In genomic region chr21:17813353-17813752, GRCh38 we compare ENCODE assay signal across 34 cellular contexts. TPM values are rescaled to one million over a fixed set of nuclear protein-coding genes. Genes with fewer than 3 reads are reported as not detected.
DNase-seq lines count a peak whose midpoint lies in the region; ATAC-seq and TF ChIP-seq lines count a peak whose summit lies in the region.
"Had no signal": no experiment of that assay in that cellular context is flagged by ENCODE, and none has a peak within 500 bp of the region (broad histone marks: within the 10 kb centered on the region; RNA-seq: fewer than 3 reads in every experiment).

No MANE protein-coding gene starts in this region.

- WGBS in SK-N-SH (ENCODE audit: low lambda C conversion rate) = 98% methylated on average over 2 of the region's 2 CpGs

- ATAC-seq in activated CD8-positive, alpha-beta T cell treated with anti-CD3 and anti-CD28 coated beads for 36 hours = no peak
- ATAC-seq: HCT116, heart left ventricle, left ventricle myocardium superior, Panc1, right lobe of liver had no signal

- H3K4me1 Mint-ChIP-seq in activated naive CD4-positive, alpha-beta T cell treated with anti-CD3 and anti-CD28 coated beads, Interleukin-2, amount 50 U/mL, for 24 hours = peaks cover 73% of the 10 kb centered on the region
- H3K4me1 Mint-ChIP-seq in activated naive CD4-positive, alpha-beta T cell treated with anti-CD3 and anti-CD28 coated beads, Interleukin-2, amount 10 ng/mL, durations not matched to agents 7 days and 5 days = peaks cover 53% of the 10 kb centered on the region
- peaks cover 49% of the 10 kb centered on the region for H3K4me1 Mint-ChIP-seq in activated CD8-positive, alpha-beta T cell treated with anti-CD3 and anti-CD28 coated beads for 36 hours (ENCODE audit: low read depth)

- H3K36me3 Mint-ChIP-seq in activated naive CD4-positive, alpha-beta T cell treated with anti-CD3 and anti-CD28 coated beads, Interleukin-2, amount 50 U/mL, for 24 hours = peaks cover 53% of the 10 kb centered on the region
- peaks cover 80% of the 10 kb centered on the region for H3K36me3 Mint-ChIP-seq in activated naive CD4-positive, alpha-beta T cell treated with anti-CD3 and anti-CD28 coated beads, Interleukin-2, amount 10 ng/mL, durations not matched to agents 7 days and 5 days
- peaks cover 79% of the 10 kb centered on the region for H3K36me3 Mint-ChIP-seq in activated CD8-positive, alpha-beta T cell treated with anti-CD3 and anti-CD28 coated beads for 36 hours (ENCODE audit: low read depth)

- TF ChIP-seq EP300 in SK-N-SH (IDR thresholded peaks at IDR 0.05; ENCODE audit: borderline replicate concordance in 1 of 2, low read depth in 1 of 2, low read length in 1 of 2) = no peak

- no peaks in the 10 kb centered on the region for H3K27me3 Mint-ChIP-seq in activated naive CD4-positive, alpha-beta T cell treated with anti-CD3 and anti-CD28 coated beads, Interleukin-2, amount 50 U/mL, for 24 hours
- no peaks in the 10 kb centered on the region for H3K27me3 Mint-ChIP-seq in activated naive CD4-positive, alpha-beta T cell treated with anti-CD3 and anti-CD28 coated beads, Interleukin-2, amount 10 ng/mL, durations not matched to agents 7 days and 5 days
- no peaks in the 10 kb centered on the region for H3K27me3 Mint-ChIP-seq in activated CD8-positive, alpha-beta T cell treated with anti-CD3 and anti-CD28 coated beads for 36 hours
- H3K27me3 Mint-ChIP-seq: B cell, progenitor cell of endocrine pancreas had no signal

- H3K4me1 ChIP-seq in BE2C (peaks cover 7% of the 10 kb centered on the region), SK-N-SH (ENCODE audit: control insufficient read depth in 1 of 2, insufficient read depth in 2 of 2, low read depth in 1 of 2, low read length in 1 of 2) (peaks cover 5 to 7% of the 10 kb centered on the region in 2 experiments; a peak in 2 of 4 replicates)

- CTCF ChIA-PET in activated naive CD4-positive, alpha-beta T cell treated with anti-CD3 and anti-CD28 coated beads, Interleukin-2, amount 10 ng/mL, durations not matched to agents 7 days and 5 days (lab: Charles Lee) = interaction anchor here (0.6 to 1.3 kb wide), 3 partner anchors 30 to 124 kb away, joined by 3 read pairs; no protein-coding TSS in a partner anchor
- CTCF ChIA-PET in activated CD8-positive, alpha-beta T cell treated with anti-CD3 and anti-CD28 coated beads for 36 hours (lab: Charles Lee) = interaction anchor here (1.0 to 1.2 kb wide), 3 partner anchors 10 to 33 kb away, joined by 3 to 4 read pairs (median 3); no protein-coding TSS in a partner anchor
- CTCF ChIA-PET in SK-N-SH (lab: Yijun Ruan, JAX) = no interaction called here

- no peaks in the 10 kb centered on the region for H3F3A ChIP-seq in SK-N-SH (replicated peaks; ENCODE audit: insufficient read depth)

- no peaks in the 10 kb centered on the region for H3K9me2 ChIP-seq in SK-N-SH

- H3K9me3 ChIP-seq in BE2C (peaks cover 5% of the 10 kb centered on the region), SK-N-SH (no peaks in the 10 kb centered on the region), WERI-Rb-1 (ENCODE audit: severe bottlenecking) (peaks cover 3% of the 10 kb centered on the region)
- H3K9me3 ChIP-seq: right lobe of liver, vagina had no signal

- peak overlapping the region; percentile 73 for H3K27ac Mint-ChIP-seq in activated naive CD4-positive, alpha-beta T cell treated with anti-CD3 and anti-CD28 coated beads, Interleukin-2, amount 50 U/mL, for 24 hours
- H3K27ac Mint-ChIP-seq in activated naive CD4-positive, alpha-beta T cell treated with anti-CD3 and anti-CD28 coated beads, Interleukin-2, amount 10 ng/mL, durations not matched to agents 7 days and 5 days = no peak overlapping the region
- H3K27ac Mint-ChIP-seq in activated CD8-positive, alpha-beta T cell treated with anti-CD3 and anti-CD28 coated beads for 36 hours = peak overlapping the region; percentile 62
- H3K27ac Mint-ChIP-seq: B cell, brain, progenitor cell of endocrine pancreas had no signal

- TF ChIP-seq RAD21 in SK-N-SH (IDR thresholded peaks at IDR 0.05; ENCODE audit: low read length) = no peak

- peak overlapping the region; percentile 53 for H3K4me3 Mint-ChIP-seq in activated naive CD4-positive, alpha-beta T cell treated with anti-CD3 and anti-CD28 coated beads, Interleukin-2, amount 50 U/mL, for 24 hours
- H3K4me3 Mint-ChIP-seq in activated naive CD4-positive, alpha-beta T cell treated with anti-CD3 and anti-CD28 coated beads, Interleukin-2, amount 10 ng/mL, durations not matched to agents 7 days and 5 days = no peak overlapping the region
- H3K4me3 Mint-ChIP-seq in activated CD8-positive, alpha-beta T cell treated with anti-CD3 and anti-CD28 coated beads for 36 hours = no peak overlapping the region
- H3K4me3 Mint-ChIP-seq: B cell had no signal

- no peak overlapping the region for H3K4me3 ChIP-seq in choroid plexus epithelial cell (ENCODE audit: low read depth, low read length)
- no peak overlapping the region for H3K4me3 ChIP-seq in BE2C (ENCODE audit: low read depth, low read length)
- H3K4me3 ChIP-seq in SK-N-SH (ENCODE audit: low read depth in 2 of 2, low read length in 1 of 2) = no peak overlapping the region
- H3K4me3 ChIP-seq in WERI-Rb-1 (ENCODE audit: low read depth, low read length) = no peak overlapping the region
- H3K4me3 ChIP-seq: heart left ventricle, right lobe of liver, spleen, stomach, tibial artery, vagina had no signal

- H4K20me1 ChIP-seq in SK-N-SH (ENCODE audit: insufficient read depth) = no peaks in the 10 kb centered on the region

- no peak for DNase-seq in activated naive CD4-positive, alpha-beta T cell treated with anti-CD3 and anti-CD28 coated beads, Interleukin-2, amount 10 ng/mL, durations not matched to agents 7 days and 5 days
- no peak for DNase-seq in activated CD8-positive, alpha-beta T cell treated with anti-CD3 and anti-CD28 coated beads for 36 hours
- DNase-seq in choroid plexus epithelial cell (ENCODE audit: low read depth) (peak; percentile 49), BE2C (no peak), SK-N-SH (no peak), superior temporal gyrus (ENCODE audit: extremely low spot score) (no peak), WERI-Rb-1 (no peak)
- DNase-seq: activated CD4-positive, alpha-beta T cell treated with anti-CD3 and anti-CD28 coated beads for 48 hours; activated effector memory CD4-positive, alpha-beta T cell treated with Interleukin-2 at 50 U/mL for 16 hours; adrenal gland; DMS79; dorsolateral prefrontal cortex; foreskin melanocyte; heart left ventricle; kidney; left ventricle myocardium superior; mesendoderm; NCI-H1436; NCI-H2081; NCI-H2227 treated with DMSO at 0.1 percent for 48 hours; right lobe of liver; SHP77; spleen; stimulated activated CD4-positive, alpha-beta T cell treated with anti-CD3 and anti-CD28 coated beads, Interleukin-2, amount 100 ng/mL, for 24 hours; stimulated activated CD8-positive, alpha-beta memory T cell treated with anti-CD3 and anti-CD28 coated beads, Interleukin-4, amount 100 ng/mL, for 48 hours; stomach; tibial artery had no signal

- no peak overlapping the region for H3K9ac ChIP-seq in SK-N-SH

- H3K4me2 ChIP-seq in SK-N-SH = no peak overlapping the region

- H3K27ac ChIP-seq in SK-N-SH (ENCODE audit: low read depth in 2 of 2, low read length in 1 of 2) (no peak overlapping the region), WERI-Rb-1 (no peak overlapping the region)
- H3K27ac ChIP-seq: heart left ventricle, right lobe of liver, spleen, stomach, tibial artery, vagina had no signal

- H3K9me3 Mint-ChIP-seq in activated naive CD4-positive, alpha-beta T cell treated with anti-CD3 and anti-CD28 coated beads, Interleukin-2, amount 50 U/mL, for 24 hours = no peaks in the 10 kb centered on the region
- peaks cover 15% of the 10 kb centered on the region for H3K9me3 Mint-ChIP-seq in activated naive CD4-positive, alpha-beta T cell treated with anti-CD3 and anti-CD28 coated beads, Interleukin-2, amount 10 ng/mL, durations not matched to agents 7 days and 5 days
- peaks cover 16% of the 10 kb centered on the region for H3K9me3 Mint-ChIP-seq in activated CD8-positive, alpha-beta T cell treated with anti-CD3 and anti-CD28 coated beads for 36 hours

- no peak overlapping the region for H2AFZ ChIP-seq in SK-N-SH (ENCODE audit: low read depth)

- intact Hi-C loops in activated CD8-positive, alpha-beta T cell treated with anti-CD3 and anti-CD28 coated beads for 36 hours (cut with micrococcal nuclease) = no loop called here

- no peaks in the 10 kb centered on the region for H3K27me3 ChIP-seq in BE2C
- H3K27me3 ChIP-seq in SK-N-SH (ENCODE audit: insufficient read depth) = no peaks in the 10 kb centered on the region
- H3K27me3 ChIP-seq in WERI-Rb-1 (ENCODE audit: insufficient read depth, low read depth, severe bottlenecking) = no peaks in the 10 kb centered on the region
- H3K27me3 ChIP-seq: adrenal gland, heart left ventricle, right lobe of liver, spleen, stomach, tibial artery, vagina had no signal

- POLR2A ChIA-PET in activated CD8-positive, alpha-beta T cell treated with anti-CD3 and anti-CD28 coated beads for 36 hours (lab: Charles Lee) = no interaction called here
- POLR2A ChIA-PET in SK-N-SH (lab: Yijun Ruan, JAX) = no interaction called here

- TF ChIP-seq CTCF in activated CD8-positive, alpha-beta T cell treated with anti-CD3 and anti-CD28 coated beads for 36 hours (IDR thresholded peaks at IDR 0.05) = no peak
- TF ChIP-seq CTCF in choroid plexus epithelial cell (conservative IDR thresholded peaks at IDR 0.05; ENCODE audit: low read depth, low read length) (no peak), BE2C (IDR thresholded peaks at IDR 0.05; ENCODE audit: low read depth, low read length) (no peak), SK-N-SH (IDR thresholded peaks at IDR 0.05) (no peak), WERI-Rb-1 (IDR thresholded peaks at IDR 0.05; ENCODE audit: low read depth, low read length) (no peak)

- peaks cover 55% of the 10 kb centered on the region for H3K36me3 ChIP-seq in BE2C
- H3K36me3 ChIP-seq in SK-N-SH (replicated peaks in 1 of 2; ENCODE audit: control insufficient read depth in 1 of 2, insufficient read depth in 2 of 2, low read length in 1 of 2) = peaks cover 39 to 58% of the 10 kb centered on the region in 2 experiments
- H3K36me3 ChIP-seq in WERI-Rb-1 = peaks cover 73% of the 10 kb centered on the region
- H3K36me3 ChIP-seq: adrenal gland had no signal

- H3K79me2 ChIP-seq in SK-N-SH (ENCODE audit: insufficient read depth) = no peaks in the 10 kb centered on the region; the same call in 1 of the 2 replicates

TF ChIP-seq in SK-N-SH, 30 proteins besides CTCF, POLR2A, EP300 and RAD21 (continues in another document):
- no peak for TF ChIP-seq USF2 (IDR thresholded peaks at IDR 0.05; ENCODE audit: borderline replicate concordance, low read depth, low read length)

RNA-seq across cellular contexts. Expression of gene C21orf91, which starts 5.8 kb away (rescaled TPM):
- total RNA-seq in activated CD8-positive, alpha-beta T cell treated with anti-CD3 and anti-CD28 coated beads for 36 hours = 10 to 100 TPM; 32.5 to 32.6 TPM
- 8.2 TPM for polyA plus RNA-seq in BE2C (2012; ENCODE audit: insufficient read depth, insufficient read length, low read depth)
- polyA plus RNA-seq in SK-N-SH (2012; rRNA removed) = 2.2 TPM in 2 replicates
- 2.7 and 3.1 TPM in 2 replicates for polyA plus RNA-seq in SK-N-SH (2012; cell fraction: cytosol; rRNA removed)
- polyA plus RNA-seq in SK-N-SH (2012; cell fraction: nucleus; rRNA removed) = 0.95 and 1.8 TPM in 2 replicates
